ENCODE assay signal across 9 cellular contexts in genomic region chr22:39900306-39901227, GRCh38. TPM values are rescaled to one million over a fixed set of nuclear protein-coding genes. Genes with fewer than 3 reads are reported as not detected.
DNase-seq lines count a peak whose midpoint lies in the region; ATAC-seq and TF ChIP-seq lines count a peak whose summit lies in the region.
"Had no signal": no experiment of that assay in that cellular context is flagged by ENCODE, and none has a peak within 500 bp of the region (broad histone marks: within the 10 kb centered on the region; RNA-seq: fewer than 3 reads in every experiment).

GRAP2 (plus strand) TSS chr22:39901084; CDS start chr22:39947107, 46,023 bp downstream.

- no peaks in the 10 kb centered on the region for H3K9me3 ChIP-seq in tibial artery
- H3K9me3 ChIP-seq in mesenchymal stem cell (ENCODE audit: control insufficient read depth, low read length), result no peaks in the 10 kb centered on the region

- intact Hi-C loops in tibial artery (cut with DNase I; ENCODE audit: low total_unique reads), result no loop called here

- no peak within 1 kb of the TSS for H2BK15ac ChIP-seq in mesenchymal stem cell (ENCODE audit: low read depth, poor library complexity, severe bottlenecking)

- no peak within 1 kb of the TSS for H2BK5ac ChIP-seq in mesenchymal stem cell (ENCODE audit: low read depth, low read length, poor library complexity, severe bottlenecking)

- H3K4me1 Mint-ChIP-seq in T-cell (peaks cover 20 to 33% (median 28%) of the 10 kb centered on the region in 3 donors), nephron progenitor cell (no peaks in the 10 kb centered on the region)
- H3K4me1 Mint-ChIP-seq: nephron had no signal

- CTCF ChIA-PET in T-cell (lab: Charles Lee), result interaction anchor here in 1 of 2 donors (0.9 kb wide), 1 partner anchor 26 kb away, joined by 5 read pairs; no protein-coding TSS in a partner anchor

- no peak within 1 kb of the TSS for H2BK12ac ChIP-seq in mesenchymal stem cell (ENCODE audit: low read length in 2 of 2)

- no peak within 1 kb of the TSS for H3K9ac ChIP-seq in mesenchymal stem cell (ENCODE audit: low read length)

- DNase-seq in CD1c-positive myeloid dendritic cell (ENCODE audit: extremely low spot score) (peak; percentile 58), T-cell (peak in 33 of 34 experiments; percentile 54 to 87 (median 71)), tibial artery (no peak), NCI-H2029 treated with DMSO at 0.1 percent for 48 hours (lab: John Stamatoyannopoulos, UW) (no peak), mesenchymal stem cell (no peak), nephron progenitor cell (no peak)
- peak; percentile 87 for DNase-seq in central memory CD4-positive, alpha-beta T cell

- H3K27me3 Mint-ChIP-seq in T-cell (no peaks in the 10 kb centered on the region), nephron progenitor cell (ENCODE audit: low read depth, poor library complexity) (peaks cover 4% of the 10 kb centered on the region)

- H3K27me3 ChIP-seq in tibial artery, result peaks cover 0 to 3% of the 10 kb centered on the region in 2 donors
- H3K27me3 ChIP-seq in mesenchymal stem cell (ENCODE audit: control insufficient read depth in 1 of 2, insufficient read depth in 1 of 2, low read length in 2 of 2), result peaks cover 34 to 49% of the 10 kb centered on the region in 2 experiments

- H3K4ac ChIP-seq in mesenchymal stem cell (ENCODE audit: low read depth in 1 of 2, low read length in 2 of 2), result no peak within 1 kb of the TSS

- no peak within 1 kb of the TSS for H3K27ac ChIP-seq in tibial artery
- H3K27ac ChIP-seq in mesenchymal stem cell (ENCODE audit: low read length, poor library complexity, severe bottlenecking), result no peak within 1 kb of the TSS

- no peak within 1 kb of the TSS for H2AFZ ChIP-seq in mesenchymal stem cell (ENCODE audit: low read depth, low read length)

- peak within 1 kb of the TSS; percentile 99 to 100 for H3K27ac Mint-ChIP-seq in T-cell
- H3K27ac Mint-ChIP-seq in nephron progenitor cell, result no peak within 1 kb of the TSS
- H3K27ac Mint-ChIP-seq: nephron had no signal

- H3K4me3 ChIP-seq in tibial artery, result no peak within 1 kb of the TSS
- no peak within 1 kb of the TSS for H3K4me3 ChIP-seq in mesenchymal stem cell (ENCODE audit: insufficient read depth in 1 of 2, low read depth in 1 of 2, low read length in 2 of 2)

- no peak within 1 kb of the TSS for H2BK120ac ChIP-seq in mesenchymal stem cell (ENCODE audit: low read depth, low read length)

- H3K4me2 ChIP-seq in mesenchymal stem cell (ENCODE audit: low read length, poor library complexity, severe bottlenecking), result no peak within 1 kb of the TSS

- ATAC-seq in GM21619 (IDR thresholded peaks at IDR 0.05; ENCODE audit: unreplicated experiment) (peak; percentile 64), T-cell (replicated peaks in 1 of 4) (peak; percentile 93 to 96 (median 94))

- peak within 1 kb of the TSS in 1 of 2 experiments; percentile 32 for H3K14ac ChIP-seq in mesenchymal stem cell (ENCODE audit: low read length in 2 of 2)

- no peak within 1 kb of the TSS for H3K18ac ChIP-seq in mesenchymal stem cell (ENCODE audit: low read depth in 1 of 2, low read length in 2 of 2)

- H3K36me3 ChIP-seq in tibial artery, result no peaks in the 10 kb centered on the region
- H3K36me3 ChIP-seq in mesenchymal stem cell (ENCODE audit: control insufficient read depth in 1 of 2, insufficient read depth in 2 of 2, low read depth in 1 of 2, low read length in 2 of 2), result no peaks in the 10 kb centered on the region

- H3K79me1 ChIP-seq in mesenchymal stem cell (replicated peaks; ENCODE audit: low read length, poor library complexity, severe bottlenecking), result no peaks in the 10 kb centered on the region

- peaks cover 0 to 22% (median 3%) of the 10 kb centered on the region in 4 donors for H3K4me1 ChIP-seq in tibial artery
- H3K4me1 ChIP-seq in mesenchymal stem cell (ENCODE audit: control insufficient read depth, insufficient read depth, low read depth, low read length), result no peaks in the 10 kb centered on the region

- H2AK5ac ChIP-seq in mesenchymal stem cell (ENCODE audit: low read length, severe bottlenecking), result no peak within 1 kb of the TSS

- POLR2A ChIA-PET in T-cell (lab: Charles Lee), result interaction anchor here in 1 of 2 donors (0.8 kb wide), 1 partner anchor 21 kb away, joined by 5 read pairs; no protein-coding TSS in a partner anchor

- TF ChIP-seq CTCF in tibial artery (IDR thresholded peaks at IDR 0.05) (no peak), nephron progenitor cell (IDR thresholded peaks at IDR 0.05) (no peak)

- WGBS in mesenchymal stem cell, result 82% methylated on average over 4 of the region's 4 CpGs

- H4K91ac ChIP-seq in mesenchymal stem cell (ENCODE audit: low read length), result no peak within 1 kb of the TSS

- peak within 1 kb of the TSS; percentile 84 to 98 (median 97) for H3K4me3 Mint-ChIP-seq in T-cell
- H3K4me3 Mint-ChIP-seq in nephron progenitor cell, result no peak within 1 kb of the TSS
- H3K4me3 Mint-ChIP-seq: nephron had no signal

- no peak within 1 kb of the TSS for H4K8ac ChIP-seq in mesenchymal stem cell (ENCODE audit: low read length)

- H3K36me3 Mint-ChIP-seq in T-cell (peaks cover 16% of the 10 kb centered on the region), nephron progenitor cell (ENCODE audit: low read depth) (no peaks in the 10 kb centered on the region)

- no peak within 1 kb of the TSS for H3K23ac ChIP-seq in mesenchymal stem cell (ENCODE audit: low read length in 2 of 2)

- H3K9me3 Mint-ChIP-seq in T-cell (no peaks in the 10 kb centered on the region), nephron progenitor cell (no peaks in the 10 kb centered on the region)
- H3K9me3 Mint-ChIP-seq: nephron had no signal

RNA-seq across cellular contexts. Expression of gene GRAP2, which starts in this region (rescaled TPM):
- 100 to 1,000 TPM; 138 to 199 (median 157) TPM for total RNA-seq in T-cell
- polyA plus RNA-seq in mesenchymal stem cell (2013, experiment 1 of 2), result 0.22 TPM
- polyA plus RNA-seq in mesenchymal stem cell (2013, experiment 2 of 2), result 0.15 TPM

Comparison
In these comparisons a context has a peak if more than half of its experiments do, and no peak if none do; other contexts are left out.
1. DNase-seq: peak in CD1c-positive myeloid dendritic cell (single experiment), T-cell (33 of 34) and central memory CD4-positive, alpha-beta T cell (single experiment); none in tibial artery (0 of 2), NCI-H2029 treated with DMSO at 0.1 percent for 48 hours (single experiment), mesenchymal stem cell (single experiment) and nephron progenitor cell (single experiment).